In genomic region chr15:66486887-66487286, GRCh38 we compare ENCODE assay signal across 1 cellular context.
TF ChIP-seq lines count a peak whose summit lies in the region.

No MANE protein-coding gene starts in this region.

TF ChIP-seq in GM23338, 12 proteins besides CTCF, POLR2A, EP300 and RAD21:
- TF ChIP-seq REST (IDR thresholded peaks at IDR 0.05; ENCODE audit: unreplicated experiment) (no peak), ETS1 (IDR thresholded peaks at IDR 0.05) (no peak), ZNF331 (CRISPR knock-in tag; IDR thresholded peaks at IDR 0.05; ENCODE audit: low read depth) (no peak), JUNB (IDR thresholded peaks at IDR 0.05; ENCODE audit: unreplicated experiment) (no peak), CREB1 (CRISPR knock-in tag; IDR thresholded peaks at IDR 0.05; ENCODE audit: low read depth) (no peak), ZNF462 (CRISPR knock-in tag; IDR thresholded peaks at IDR 0.05) (no peak), POLR2AphosphoS5 (IDR thresholded peaks at IDR 0.05; ENCODE audit: low read depth) (no peak), NANOG (IDR thresholded peaks at IDR 0.05; ENCODE audit: borderline replicate concordance) (no peak)
TF ChIP-seq in GM23338: peak in this region for 0.
